ENCODE assay signal across 8 cellular contexts in the genomic region with DNA sequence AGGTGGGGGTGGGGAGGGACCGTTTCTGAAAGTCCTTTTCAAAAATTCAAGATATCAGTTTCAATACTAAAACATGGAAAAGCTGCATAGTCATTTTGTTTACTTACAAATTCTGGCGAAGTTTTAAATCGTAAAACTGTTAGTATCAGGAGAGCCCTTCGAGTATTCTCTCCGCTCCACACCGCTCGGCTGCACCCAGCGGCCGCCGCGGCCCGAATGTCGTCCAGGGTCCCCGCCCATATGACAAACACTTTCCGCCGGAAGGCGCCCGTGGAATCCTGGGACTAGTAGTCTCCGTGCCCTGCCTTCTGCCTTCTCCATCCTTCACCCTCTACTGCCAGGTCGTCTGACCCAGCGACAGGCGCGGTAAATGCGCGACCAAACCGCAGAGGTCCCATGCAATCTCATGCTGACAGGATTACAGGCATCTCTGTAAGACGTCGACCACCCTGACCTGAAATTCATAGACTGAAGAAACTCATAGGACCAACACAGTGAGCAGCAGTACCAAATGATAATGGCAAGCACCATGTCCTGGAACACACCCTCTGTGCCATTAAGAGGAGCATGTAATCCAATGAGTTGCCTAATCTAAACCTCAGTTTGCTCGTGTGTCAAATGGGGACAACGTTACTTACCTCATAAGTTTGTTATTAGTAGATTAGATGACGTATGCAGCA. TPM values are rescaled to one million over a fixed set of nuclear protein-coding genes. Genes with fewer than 3 reads are reported as not detected.
DNase-seq lines count a peak whose midpoint lies in the region; FAIRE-seq and TF ChIP-seq lines count a peak whose summit lies in the region.

A gene (minus strand): TSS at position 218 of the 680 bp plus-strand sequence. CDS start 25,138 bp downstream, outside the sequence.

- H3K79me2 ChIP-seq in MM.1S (ENCODE audit: low read length) = peaks cover 65% of the 10 kb centered on the region

- H2AFZ ChIP-seq in MM.1S (ENCODE audit: low read length) = peak within 1 kb of the TSS; percentile 64

- peak within 1 kb of the TSS; percentile 55 for H3K4me3 ChIP-seq in HAP-1
- peak within 1 kb of the TSS; percentile 69 for H3K4me3 ChIP-seq in MM.1S (ENCODE audit: low read length)
- peak within 1 kb of the TSS; percentile 84 to 91 for H3K4me3 ChIP-seq in neutrophil (ENCODE audit: low read depth in 1 of 2, low read length in 1 of 2)

- peaks cover 33% of the 10 kb centered on the region for H3F3A ChIP-seq in MM.1S (ENCODE audit: insufficient read depth, low read length)

- no peaks in the 10 kb centered on the region for H3K9me3 ChIP-seq in HAP-1
- H3K9me3 ChIP-seq in MM.1S (replicated peaks; ENCODE audit: insufficient read depth, low read length) = no peaks in the 10 kb centered on the region
- H3K9me3 ChIP-seq in neutrophil = no peaks in the 10 kb centered on the region

- H3K27me3 ChIP-seq in HAP-1 (ENCODE audit: low read depth) (no peaks in the 10 kb centered on the region), MM.1S (replicated peaks; ENCODE audit: insufficient read depth, low read length) (no peaks in the 10 kb centered on the region), neutrophil (no peaks in the 10 kb centered on the region)

- H3K27ac ChIP-seq in MM.1S (ENCODE audit: low read length) = no peak within 1 kb of the TSS; the same call in 1 of the 2 replicates
- peak within 1 kb of the TSS; percentile 78 for H3K27ac ChIP-seq in neutrophil

- TF ChIP-seq CTCF in MM.1S (IDR thresholded peaks at IDR 0.05; ENCODE audit: low read length) (no peak; the same call in 1 of the 2 replicates), neutrophil (IDR thresholded peaks at IDR 0.05) (peak; percentile 69)

- H3K4me1 ChIP-seq in HAP-1 (peaks cover 18% of the 10 kb centered on the region), MM.1S (ENCODE audit: low read length) (peaks cover 40% of the 10 kb centered on the region), neutrophil (ENCODE audit: control insufficient read depth in 1 of 2, insufficient read depth in 1 of 2, low read depth in 1 of 2, low read length in 1 of 2) (peaks cover 41% of the 10 kb centered on the region in 2 experiments)

- H3K9ac ChIP-seq in MM.1S (ENCODE audit: low read length) = peak within 1 kb of the TSS; percentile 51

- H3K4me2 ChIP-seq in MM.1S (ENCODE audit: low read depth, low read length) = peak within 1 kb of the TSS; percentile 68

- peak; percentile 83 to 90 for DNase-seq in HAP-1 (ENCODE audit: low spot score in 2 of 2)
- DNase-seq in MM.1S = peak; percentile 92
- DNase-seq in SK-MEL-5 (ENCODE audit: low read depth, low spot score) = peak; percentile 89
- DNase-seq in activated naive CD4-positive, alpha-beta T cell treated with Interleukin-2 at 50 U/mL for 16 hours = peak; percentile 91
- DNase-seq in frontal cortex (ENCODE audit: low spot score in 2 of 2) = peak; percentile 56 to 75
- DNase-seq in superior temporal gyrus (ENCODE audit: extremely low spot score) = peak; percentile 98

- H3K36me3 ChIP-seq in HAP-1 (replicated peaks) = peaks cover 12% of the 10 kb centered on the region
- H3K36me3 ChIP-seq in MM.1S (replicated peaks; ENCODE audit: insufficient read depth, low read length) = no peaks in the 10 kb centered on the region; the same call in 1 of the 2 replicates
- peaks cover 11% of the 10 kb centered on the region for H3K36me3 ChIP-seq in neutrophil

- FAIRE-seq in G401.6 (lab: Jason Lieb, UNC) (peak; percentile 89), frontal cortex (lab: Jason Lieb, UNC) (no peak)

- H4K20me1 ChIP-seq in MM.1S (ENCODE audit: insufficient read depth, low read length) = no peaks in the 10 kb centered on the region

- in situ Hi-C loops in HAP-1 (cut with MboI; ENCODE audit: low sequenced_read_pairs) = no loop called here
- in situ Hi-C loops in SK-MEL-5 (cut with HindIII; ENCODE audit: low pct_unique_long_range_greater_than_20kb, low sequenced_read_pairs) = no loop called here

- no peaks in the 10 kb centered on the region for H3K9me2 ChIP-seq in MM.1S (replicated peaks; ENCODE audit: insufficient read depth, low read length)

RNA-seq across cellular contexts. Expression of the gene that starts here (rescaled TPM):
- total RNA-seq in SK-MEL-5 (2014; rRNA removed; shearing (Covaris generic)) = 80.5 and 81.4 TPM in 2 replicates
- polyA plus RNA-seq in SK-MEL-5 (2015; cell fraction: cytosol; rRNA removed) = 40.4 and 72.7 TPM in 2 replicates
- 49.1 and 66.4 TPM in 2 replicates for polyA plus RNA-seq in SK-MEL-5 (2015; cell fraction: nucleus; rRNA removed)
- total RNA-seq in frontal cortex = 50.5 TPM
